ENCODE assay signal across 10 cellular contexts in the genomic region with DNA sequence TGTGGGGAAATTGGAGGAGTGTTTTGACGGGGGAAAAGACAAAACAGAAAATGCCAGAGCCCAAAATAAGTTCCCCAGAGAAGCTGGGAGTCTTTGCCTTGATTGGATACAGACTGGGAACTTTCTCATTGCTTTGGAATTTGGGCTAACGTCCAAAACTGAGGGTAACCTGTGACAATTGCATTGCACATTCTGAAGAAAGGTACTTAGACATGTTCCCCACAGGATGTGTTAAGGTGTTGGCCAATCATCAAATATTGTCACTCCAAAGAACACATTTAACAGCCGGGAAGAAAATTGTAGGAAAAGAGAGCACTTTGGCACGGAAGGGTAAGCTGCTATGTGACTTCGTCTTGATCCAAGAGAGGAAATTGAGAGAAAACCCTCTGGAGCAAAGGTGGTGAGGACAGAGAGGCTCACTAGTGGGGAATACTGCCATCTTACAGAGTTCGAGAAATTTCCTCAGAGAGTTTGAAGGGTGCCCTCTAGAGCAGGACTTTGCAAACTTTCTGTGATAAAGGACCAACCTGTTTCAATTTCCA.
DNase-seq lines count a peak whose midpoint lies in the region; ATAC-seq, FAIRE-seq and TF ChIP-seq lines count a peak whose summit lies in the region.
"Had no signal": no experiment of that assay in that cellular context is flagged by ENCODE, and none has a peak within 500 bp of the region (broad histone marks: within the 10 kb centered on the region; RNA-seq: fewer than 3 reads in every experiment).

No MANE protein-coding gene starts in this region.

- ATAC-seq in body of pancreas, result peak; percentile 86
- no peak for ATAC-seq in GM21528 (IDR thresholded peaks at IDR 0.05; ENCODE audit: low FRiP score, unreplicated experiment)

- peak; percentile 59 for FAIRE-seq in urothelium cell line (lab: Jason Lieb, UNC)

- WGBS in body of pancreas, 2 donors, result 29 to 45% methylated on average over 6 of the region's 6 CpGs

- H3K36me3 ChIP-seq in body of pancreas (replicated peaks in 1 of 2; ENCODE audit: insufficient read depth in 1 of 2, low read depth in 2 of 2) (no peaks in the 10 kb centered on the region), kidney epithelial cell (ENCODE audit: control insufficient read depth, insufficient read depth, low read length) (no peaks in the 10 kb centered on the region), WERI-Rb-1 (no peaks in the 10 kb centered on the region)
- H3K36me3 ChIP-seq: esophagus squamous epithelium had no signal

- no peaks in the 10 kb centered on the region for H3K27me3 ChIP-seq in body of pancreas
- no peaks in the 10 kb centered on the region for H3K27me3 ChIP-seq in kidney epithelial cell (ENCODE audit: control insufficient read depth, insufficient read depth, low read length)
- H3K27me3 ChIP-seq in WERI-Rb-1 (ENCODE audit: insufficient read depth, low read depth, severe bottlenecking), result no peaks in the 10 kb centered on the region
- H3K27me3 ChIP-seq: esophagus squamous epithelium had no signal

- no peak for TF ChIP-seq CTCF in body of pancreas (IDR thresholded peaks at IDR 0.05)
- TF ChIP-seq CTCF in kidney epithelial cell (IDR thresholded peaks at IDR 0.05; ENCODE audit: insufficient read depth, low read length, poor library complexity, severe bottlenecking), result peak; percentile 15
- no peak for TF ChIP-seq CTCF in WERI-Rb-1 (IDR thresholded peaks at IDR 0.05; ENCODE audit: low read depth, low read length)

- no peak overlapping the region for H3K4me3 ChIP-seq in body of pancreas
- H3K4me3 ChIP-seq in kidney epithelial cell (ENCODE audit: low read depth, low read length), result no peak overlapping the region
- no peak overlapping the region for H3K4me3 ChIP-seq in WERI-Rb-1 (ENCODE audit: low read depth, low read length)
- H3K4me3 ChIP-seq: esophagus squamous epithelium, skin epidermis had no signal

- DNase-seq in body of pancreas (peak in 3 of 4 donors; percentile 10 to 53 (median 28)), kidney epithelial cell (ENCODE audit: low read depth) (peak; percentile 83), urothelium cell line (ENCODE audit: low spot score) (peak; percentile 82), posterior cingulate gyrus (no peak), WERI-Rb-1 (no peak)
- DNase-seq: esophagus squamous epithelium, NCI-H526 treated with DMSO at 0.1 percent for 48 hours had no signal

- H3K4me1 ChIP-seq in body of pancreas, result peaks cover 4% of the 10 kb centered on the region

- peak; percentile 34 for TF ChIP-seq RAD21 in Ishikawa (IDR thresholded peaks at IDR 0.05; ENCODE audit: low read depth)

- TF ChIP-seq EP300 in Ishikawa (IDR thresholded peaks at IDR 0.05; ENCODE audit: borderline replicate concordance), result peak; percentile 89

- H3K27ac ChIP-seq in body of pancreas, result peak overlapping the region; percentile 1 to 55 (median 30)
- no peak overlapping the region for H3K27ac ChIP-seq in WERI-Rb-1

- no peaks in the 10 kb centered on the region for H3K9me3 ChIP-seq in body of pancreas
- H3K9me3 ChIP-seq in WERI-Rb-1 (ENCODE audit: severe bottlenecking), result no peaks in the 10 kb centered on the region
- H3K9me3 ChIP-seq: esophagus squamous epithelium had no signal

- TF ChIP-seq POLR2A in body of pancreas (IDR thresholded peaks at IDR 0.05), result no peak

- intact Hi-C loops in body of pancreas (cut with DNase I), result no loop called here
- intact Hi-C loops in posterior cingulate gyrus (cut with DNase I), result no loop called here

TF ChIP-seq in Ishikawa, 13 proteins besides CTCF, POLR2A, EP300 and RAD21:
- TF ChIP-seq, protein P1, sequence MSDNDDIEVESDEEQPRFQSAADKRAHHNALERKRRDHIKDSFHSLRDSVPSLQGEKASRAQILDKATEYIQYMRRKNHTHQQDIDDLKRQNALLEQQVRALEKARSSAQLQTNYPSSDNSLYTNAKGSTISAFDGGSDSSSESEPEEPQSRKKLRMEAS (IDR thresholded peaks at IDR 0.05), result peak; percentile 75; the same call in 1 of the 2 replicates
- TF ChIP-seq FOXM1 (IDR thresholded peaks at IDR 0.05; ENCODE audit: borderline replicate concordance, low read depth) (peak; percentile 87), ZBTB7A (IDR thresholded peaks at IDR 0.05; ENCODE audit: low read depth) (no peak), CEBPB (IDR thresholded peaks at IDR 0.05) (peak; percentile 93), YY1 (IDR thresholded peaks at IDR 0.05; ENCODE audit: low read depth) (peak; percentile 48; the same call in 1 of the 2 replicates), TAF1 (IDR thresholded peaks at IDR 0.05; ENCODE audit: low read depth) (no peak), EGR1 (IDR thresholded peaks at IDR 0.05) (no peak), CREB1 (IDR thresholded peaks at IDR 0.05; ENCODE audit: low read depth) (no peak), USF1 (IDR thresholded peaks at IDR 0.05) (no peak), TCF12 (IDR thresholded peaks at IDR 0.05; ENCODE audit: low read depth) (peak; percentile 89), REST (IDR thresholded peaks at IDR 0.05; ENCODE audit: low read depth) (no peak), TEAD4 (IDR thresholded peaks at IDR 0.05) (peak; percentile 94), NFIC (IDR thresholded peaks at IDR 0.05) (peak; percentile 96)

Comparison
In these comparisons a context has a peak if more than half of its experiments do, and no peak if none do; other contexts are left out.
1. DNase-seq: peak in body of pancreas (3 of 4), kidney epithelial cell (single experiment) and urothelium cell line (single experiment); none in posterior cingulate gyrus (0 of 10) and WERI-Rb-1 (single experiment).